ENCODE assay signal across 10 cellular contexts in the genomic region with DNA sequence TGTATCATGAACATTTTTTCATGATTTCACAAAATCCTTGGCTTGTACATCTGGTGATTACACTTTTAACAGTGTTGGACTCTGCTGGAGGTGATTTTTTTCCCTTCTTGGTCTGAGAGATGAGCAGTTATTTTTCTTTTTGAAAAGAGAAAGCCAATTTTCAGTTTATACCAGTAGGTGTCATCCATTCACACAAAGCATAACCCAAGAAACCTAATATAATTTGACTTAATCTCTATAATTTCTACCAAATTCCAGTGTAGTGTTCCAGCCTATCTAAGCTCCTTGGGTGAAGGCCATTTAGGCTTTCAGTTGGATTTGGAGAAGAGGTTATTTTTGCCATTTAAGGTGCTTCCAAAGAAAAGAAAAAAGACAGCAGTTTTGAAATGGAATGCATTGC. TPM values are rescaled to one million over a fixed set of nuclear protein-coding genes. Genes with fewer than 3 reads are reported as not detected.
DNase-seq lines count a peak whose midpoint lies in the region; ATAC-seq and TF ChIP-seq lines count a peak whose summit lies in the region.
"Had no signal": no experiment of that assay in that cellular context is flagged by ENCODE, and none has a peak within 500 bp of the region (broad histone marks: within the 10 kb centered on the region; RNA-seq: fewer than 3 reads in every experiment).

No MANE protein-coding gene starts in this region.

- no peaks in the 10 kb centered on the region for H3K9me3 Mint-ChIP-seq in effector memory CD8-positive, alpha-beta T cell

- peaks cover 11 to 12% of the 10 kb centered on the region in 2 donors for H3K4me1 Mint-ChIP-seq in effector memory CD8-positive, alpha-beta T cell (ENCODE audit: low read depth in 2 of 2)

- no peaks in the 10 kb centered on the region for H4K20me1 ChIP-seq in OCI-LY1 (ENCODE audit: insufficient read depth, low read length)

- H3K4me3 ChIP-seq in OCI-LY1 (ENCODE audit: low read depth, low read length, poor library complexity, severe bottlenecking): no peak overlapping the region
- H3K4me3 ChIP-seq in vagina: no peak overlapping the region
- H3K4me3 ChIP-seq: psoas muscle had no signal

- H3K79me2 ChIP-seq in OCI-LY1 (ENCODE audit: insufficient read depth, low read length): no peaks in the 10 kb centered on the region

- no peaks in the 10 kb centered on the region for H3K27me3 ChIP-seq in OCI-LY1 (ENCODE audit: insufficient read depth, low read length)
- no peaks in the 10 kb centered on the region for H3K27me3 ChIP-seq in vagina

- H3K36me3 ChIP-seq in OCI-LY1 (ENCODE audit: insufficient read depth, low read length) (no peaks in the 10 kb centered on the region), vagina (no peaks in the 10 kb centered on the region)

- intact Hi-C loops in vagina (cut with DNase I): no loop called here

- no peak overlapping the region for H3K4me3 Mint-ChIP-seq in effector memory CD8-positive, alpha-beta T cell
- H3K4me3 Mint-ChIP-seq: stimulated activated naive CD8-positive, alpha-beta T cell treated with anti-CD3 and anti-CD28 coated beads, Interleukin-15, Interleukin-2, amounts not matched to agents 100 ng/mL and 50 ng/mL, for 24 hours had no signal

- peaks cover 4% of the 10 kb centered on the region; the same call in 1 of the 2 replicates for H3K9me3 ChIP-seq in OCI-LY1 (ENCODE audit: low read length)
- no peaks in the 10 kb centered on the region for H3K9me3 ChIP-seq in vagina
- H3K9me3 ChIP-seq: psoas muscle had no signal

- no peak overlapping the region for H2AFZ ChIP-seq in OCI-LY1 (ENCODE audit: low read length)

- H3K36me3 Mint-ChIP-seq in effector memory CD8-positive, alpha-beta T cell (ENCODE audit: insufficient read depth): no peaks in the 10 kb centered on the region

- H3F3A ChIP-seq in OCI-LY1 (ENCODE audit: insufficient read depth, low read length): no peaks in the 10 kb centered on the region

- H3K27me3 Mint-ChIP-seq in effector memory CD8-positive, alpha-beta T cell: peaks cover 0 to 5% of the 10 kb centered on the region in 2 donors

- H3K4me1 ChIP-seq in OCI-LY1 (ENCODE audit: insufficient read depth, low read length, severe bottlenecking): peaks cover 5% of the 10 kb centered on the region
- H3K4me1 ChIP-seq in vagina: no peaks in the 10 kb centered on the region
- H3K4me1 ChIP-seq: psoas muscle had no signal

- H3K27ac ChIP-seq in OCI-LY1 (ENCODE audit: low read depth, low read length, poor library complexity, severe bottlenecking): no peak overlapping the region
- H3K27ac ChIP-seq in vagina: no peak overlapping the region
- H3K27ac ChIP-seq: psoas muscle had no signal

- DNase-seq in NCI-H2107 treated with DMSO at 0.1 percent for 48 hours (lab: John Stamatoyannopoulos, UW; ENCODE audit: unreplicated experiment) (peak; percentile 3), NCI-H2107 (lab: John Stamatoyannopoulos, UW) (no peak), renal cortical epithelial cell (ENCODE audit: low read depth) (peak; percentile 23), vagina (ENCODE audit: extremely low spot score in 2 of 2) (no peak), HPDE6-E6E7 (ENCODE audit: extremely low spot score) (no peak)
- no peak for DNase-seq in effector memory CD8-positive, alpha-beta T cell
- no peak for DNase-seq in stimulated activated CD4-positive, alpha-beta T cell treated with anti-CD3 and anti-CD28 coated beads, Interleukin-4, amount 100 ng/mL, for 4 hours
- DNase-seq: psoas muscle had no signal

- TF ChIP-seq CTCF in OCI-LY1 (IDR thresholded peaks at IDR 0.05; ENCODE audit: low read length) (peak; percentile 35), vagina (IDR thresholded peaks at IDR 0.05) (no peak)

- H3K27ac Mint-ChIP-seq in effector memory CD8-positive, alpha-beta T cell: no peak overlapping the region

- H3K4me2 ChIP-seq in OCI-LY1 (ENCODE audit: low read length): no peak overlapping the region

- no peak for TF ChIP-seq POLR2A in vagina (IDR thresholded peaks at IDR 0.05)

- ATAC-seq in effector memory CD8-positive, alpha-beta T cell (replicated peaks): peak; percentile 17
- ATAC-seq: psoas muscle had no signal

- H3K9me2 ChIP-seq in OCI-LY1 (ENCODE audit: low read depth, low read length): no peaks in the 10 kb centered on the region

- no peak overlapping the region for H3K9ac ChIP-seq in OCI-LY1 (ENCODE audit: low read length)

RNA-seq across cellular contexts. Expression of a gene that starts 7.7 kb away (rescaled TPM):
- total RNA-seq in renal cortical epithelial cell (not detected in 2 replicates), vagina (1.7 TPM)
- total RNA-seq: psoas muscle had no signal

Comparison
In these comparisons a context has a peak if more than half of its experiments do, and no peak if none do; other contexts are left out.
1. DNase-seq: peak in NCI-H2107 treated with DMSO at 0.1 percent for 48 hours (single experiment) and renal cortical epithelial cell (single experiment); none in NCI-H2107 (single experiment), effector memory CD8-positive, alpha-beta T cell (0 of 3), vagina (0 of 2), stimulated activated CD4-positive, alpha-beta T cell treated with anti-CD3 and anti-CD28 coated beads, Interleukin-4, amount 100 ng/mL, for 4 hours (0 of 2) and HPDE6-E6E7 (single experiment).